In the genomic region with DNA sequence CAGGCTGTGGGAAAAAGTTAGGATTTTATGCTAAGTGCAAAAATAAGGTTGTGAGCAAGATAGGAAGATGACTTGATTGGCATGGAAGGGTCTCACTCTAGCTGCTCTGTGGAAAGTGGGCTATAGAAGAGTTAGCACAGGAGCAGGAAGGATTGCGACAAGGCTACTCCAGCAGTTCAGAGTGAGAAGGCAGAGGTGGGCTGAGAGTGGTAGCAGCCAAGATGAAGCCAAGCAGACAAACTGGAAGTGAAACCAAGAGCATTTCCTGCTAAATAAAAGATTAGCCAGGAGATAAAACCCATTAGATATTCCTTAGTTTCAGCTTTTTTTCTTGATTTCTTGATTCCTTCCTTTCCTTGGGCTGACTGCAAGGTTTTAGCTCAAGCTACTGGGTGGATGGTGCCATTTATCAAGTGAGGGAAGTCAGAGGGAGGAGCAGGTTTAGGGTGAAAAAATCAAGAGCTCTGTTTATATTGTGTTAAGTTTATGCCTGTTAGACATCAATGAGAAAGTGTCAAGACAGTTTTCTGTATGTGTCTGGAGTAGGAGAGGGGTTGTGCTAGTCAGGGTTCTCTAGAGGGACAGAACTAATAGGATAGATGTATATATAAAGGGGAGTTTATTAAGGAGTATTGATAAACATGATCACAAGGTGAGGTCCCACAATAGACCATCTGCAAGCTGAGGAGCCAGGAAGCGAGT, we compare ENCODE assay signal across 10 cellular contexts. TPM values are rescaled to one million over a fixed set of nuclear protein-coding genes. Genes with fewer than 3 reads are reported as not detected.
DNase-seq lines count a peak whose midpoint lies in the region; ATAC-seq, FAIRE-seq and TF ChIP-seq lines count a peak whose summit lies in the region.
"Had no signal": no experiment of that assay in that cellular context is flagged by ENCODE, and none has a peak within 500 bp of the region (broad histone marks: within the 10 kb centered on the region; RNA-seq: fewer than 3 reads in every experiment).

No MANE protein-coding gene starts in this region.

- H4K5ac ChIP-seq in H1 (ENCODE audit: insufficient read length, low read depth, low read length), result no peak overlapping the region

- FAIRE-seq in H1 (lab: Jason Lieb, UNC), result no peak

- 79% methylated on average over 2 of the region's 2 CpGs; no CpG with 5 or more reads in 1 of the 2 experiments for WGBS in H1 (ENCODE audit: extremely low coverage in 1 of 2, insufficient coverage in 1 of 2, insufficient read length in 1 of 2, insufficient replicate concordance in 2 of 2, low coverage in 1 of 2, low lambda C conversion rate in 2 of 2, missing lambda C conversion rate in 1 of 2), 2 experiments

- no peaks in the 10 kb centered on the region; the same call in 1 of the 2 replicates for H3K79me1 ChIP-seq in H1 (ENCODE audit: low read depth, low read length)

- no peaks in the 10 kb centered on the region for H3K36me3 ChIP-seq in H1 (ENCODE audit: control insufficient read depth in 2 of 4, insufficient read depth in 4 of 4, low read length in 3 of 4)

- H3K18ac ChIP-seq in H1 (ENCODE audit: extremely low read depth, low read length), result no peak overlapping the region

- H3K9me3 ChIP-seq in H1 (ENCODE audit: insufficient read depth in 2 of 2, low read depth in 1 of 2, low read length in 1 of 2), result no peaks in the 10 kb centered on the region

- H3K23ac ChIP-seq in H1 (ENCODE audit: insufficient read length), result no peak overlapping the region

- H3K27me3 ChIP-seq in H1 (replicated peaks in 1 of 4; ENCODE audit: control insufficient read depth in 3 of 4, extremely low read depth in 1 of 4, insufficient read depth in 3 of 4, low read length in 3 of 4), result peaks cover 1 to 12% (median 5%) of the 10 kb centered on the region in 4 experiments; a peak in 6 of 7 replicates

- H3K79me2 ChIP-seq in H1 (ENCODE audit: control insufficient read depth in 1 of 2, insufficient read depth in 2 of 2, low read length in 2 of 2), result no peaks in the 10 kb centered on the region

- H2BK5ac ChIP-seq in H1 (ENCODE audit: low read depth, low read length), result no peak overlapping the region

- no peak overlapping the region for H2BK120ac ChIP-seq in H1 (replicated peaks; ENCODE audit: low read depth, low read length)

- no peaks in the 10 kb centered on the region for H3K4me1 ChIP-seq in H1 (replicated peaks in 1 of 4; ENCODE audit: control insufficient read depth in 3 of 4, insufficient read depth in 4 of 4, low read length in 3 of 4)

- H2AFZ ChIP-seq in H1 (ENCODE audit: low read length), result no peak overlapping the region

- H2BK15ac ChIP-seq in H1 (ENCODE audit: low read length), result no peak overlapping the region

- no peak overlapping the region for H3K14ac ChIP-seq in H1 (ENCODE audit: insufficient read length)

- intact Hi-C loops in cardiac septum (cut with DNase I), result no loop called here

- POLR2A ChIA-PET in H1 (lab: Charles Lee; ENCODE audit: partially characterized antibody), result no interaction called here

- H3K4me3 ChIP-seq in H1 (ENCODE audit: extremely low read depth in 1 of 4, insufficient read depth in 2 of 4, low read depth in 3 of 4, low read length in 4 of 4), result no peak overlapping the region
- H3K4me3 ChIP-seq: smooth muscle cell had no signal

- H2BK12ac ChIP-seq in H1 (ENCODE audit: low read depth, low read length), result no peak overlapping the region

- H3K56ac ChIP-seq in H1 (replicated peaks; ENCODE audit: insufficient read length, low read depth, low read length), result no peak overlapping the region

- H3K4ac ChIP-seq in H1 (replicated peaks; ENCODE audit: insufficient read length, low read depth, low read length), result no peak overlapping the region

- DNase-seq in H1 (ENCODE audit: low read depth in 1 of 2, low spot score in 2 of 2) (no peak), NK-92 (lab: John Stamatoyannopoulos, UW; ENCODE audit: unreplicated experiment) (no peak), cardiac septum (ENCODE audit: low spot score) (no peak), Kasumi-1 (lab: John Stamatoyannopoulos, UW) (no peak), GM03348 (ENCODE audit: low spot score) (no peak)
- DNase-seq: aorta had no signal

- H3K4me2 ChIP-seq in H1 (ENCODE audit: insufficient read depth in 1 of 2, low read depth in 2 of 2, low read length in 2 of 2), result no peak overlapping the region
- H3K4me2 ChIP-seq: smooth muscle cell had no signal

- H3K23me2 ChIP-seq in H1 (ENCODE audit: low read depth, low read length), result no peaks in the 10 kb centered on the region

- TF ChIP-seq CTCF in H1 (IDR thresholded peaks at IDR 0.05; ENCODE audit: control extremely low read depth in 1 of 3, insufficient read depth in 1 of 3, low read depth in 1 of 3, low read length in 3 of 3), result no peak

- CTCF ChIA-PET in H1 (lab: Charles Lee; ENCODE audit: partially characterized antibody), result interaction anchor here (0.9 to 2.4 kb wide), 4 partner anchors 13 to 223 kb away, joined by 4 to 8 read pairs (median 4); no protein-coding TSS in a partner anchor

- H3K9ac ChIP-seq in H1 (replicated peaks in 1 of 4; ENCODE audit: extremely low read depth in 1 of 4, low read depth in 3 of 4, low read length in 3 of 4), result no peak overlapping the region

- no peak overlapping the region for H4K91ac ChIP-seq in H1 (replicated peaks; ENCODE audit: insufficient read length, low read length)

- TF ChIP-seq EP300 in H1 (IDR thresholded peaks at IDR 0.05; ENCODE audit: borderline replicate concordance in 1 of 2, low read depth in 2 of 2, low read length in 2 of 2), result no peak

- H4K20me1 ChIP-seq in H1 (replicated peaks in 1 of 2; ENCODE audit: control insufficient read depth in 1 of 2, insufficient read depth in 2 of 2, low read length in 2 of 2), result no peaks in the 10 kb centered on the region

- H4K8ac ChIP-seq in H1 (ENCODE audit: extremely low read depth, insufficient read depth, low read length), result no peak overlapping the region

- no peak for TF ChIP-seq RAD21 in H1 (IDR thresholded peaks at IDR 0.05 in 1 of 2, conservative IDR thresholded peaks at IDR 0.05 in 1 of 2; ENCODE audit: low read depth in 2 of 2, low read length in 2 of 2)

- no peak overlapping the region for H2AK5ac ChIP-seq in H1 (ENCODE audit: low read depth, low read length)

- ATAC-seq in GM18517 (IDR thresholded peaks at IDR 0.05; ENCODE audit: unreplicated experiment), result peak; percentile 72
- peak; percentile 78 for ATAC-seq in GM21526 (IDR thresholded peaks at IDR 0.05; ENCODE audit: low FRiP score, unreplicated experiment)
- peak; percentile 85 for ATAC-seq in HG03342 (IDR thresholded peaks at IDR 0.05; ENCODE audit: unreplicated experiment)

- TF ChIP-seq POLR2A in H1 (IDR thresholded peaks at IDR 0.05; ENCODE audit: control extremely low read depth in 1 of 2, low read depth in 2 of 2, low read length in 2 of 2), result no peak

- H2BK20ac ChIP-seq in H1 (ENCODE audit: low read length), result 0 out of 2 replicates have a peak overlapping the region, but pooled peaks have one; percentile 64

- H3K27ac ChIP-seq in H1 (ENCODE audit: low read depth, low read length), result no peak overlapping the region

TF ChIP-seq in H1, 55 proteins besides CTCF, POLR2A, EP300 and RAD21:
- TF ChIP-seq, protein P1, sequence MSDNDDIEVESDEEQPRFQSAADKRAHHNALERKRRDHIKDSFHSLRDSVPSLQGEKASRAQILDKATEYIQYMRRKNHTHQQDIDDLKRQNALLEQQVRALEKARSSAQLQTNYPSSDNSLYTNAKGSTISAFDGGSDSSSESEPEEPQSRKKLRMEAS (IDR thresholded peaks at IDR 0.05), result no peak
- TF ChIP-seq ASH2L (IDR thresholded peaks at IDR 0.05; ENCODE audit: low read length), result no peak
- TF ChIP-seq BCL11A (IDR thresholded peaks at IDR 0.05; ENCODE audit: low read depth in 2 of 2, low read length in 2 of 2), result no peak
- no peak for TF ChIP-seq TAF7 (optimal IDR thresholded peaks at IDR 0.05; ENCODE audit: borderline replicate concordance, low read depth, low read length)
- no peak for TF ChIP-seq CBX8 (IDR thresholded peaks at IDR 0.05; ENCODE audit: borderline replicate concordance, low read depth, low read length)
- no peak for TF ChIP-seq JUN (IDR thresholded peaks at IDR 0.05; ENCODE audit: low read depth, low read length)
- TF ChIP-seq HDAC6 (IDR thresholded peaks at IDR 0.05; ENCODE audit: low read depth, low read length), result no peak
- no peak for TF ChIP-seq YY1 (IDR thresholded peaks at IDR 0.05; ENCODE audit: low read depth, low read length)
- no peak for TF ChIP-seq GTF2F1 (IDR thresholded peaks at IDR 0.05; ENCODE audit: borderline replicate concordance, low read depth, low read length)

RNA-seq across cellular contexts. Expression of a gene that starts 33.1 kb away (rescaled TPM):
- 85.2 and 93.5 TPM in 2 replicates for total RNA-seq in H1 (2021; fragmentation: NEBNext Ultra II Directional; extraction: Animal tissue kit (Norgen Biotek cat#: 25700))
- polyA plus RNA-seq in H1 (2011; rRNA removed), result 8.5 and 14.5 TPM in 2 replicates
- 19.8 TPM for polyA plus RNA-seq in H1 (2011; cell fraction: cytosol; rRNA removed)
- polyA plus RNA-seq in H1 (2011; cell fraction: nucleus; rRNA removed), result 14.2 TPM
- polyA plus RNA-seq in H1 (2012, experiment 1 of 2), result 23.9 to 38.1 TPM (median 28.5 TPM) in 4 replicates
- polyA plus RNA-seq in H1 (2012, experiment 2 of 2), result 3.3 TPM
- 39.9 TPM for polyA plus RNA-seq in H1 (2013, experiment 1 of 2)
- 38.0 TPM for polyA plus RNA-seq in H1 (2013, experiment 2 of 2)
- 90.2 and 121 TPM in 2 replicates for polyA minus RNA-seq in H1 (2011; rRNA and poly(A)+ RNA removed)
- 61.3 TPM for polyA minus RNA-seq in H1 (2011; cell fraction: cytosol; rRNA and poly(A)+ RNA removed)
- 230 TPM for polyA minus RNA-seq in H1 (2011; cell fraction: nucleus; rRNA and poly(A)+ RNA removed)
- total RNA-seq in cardiac septum, result 42.6 TPM
